In the genomic region with DNA sequence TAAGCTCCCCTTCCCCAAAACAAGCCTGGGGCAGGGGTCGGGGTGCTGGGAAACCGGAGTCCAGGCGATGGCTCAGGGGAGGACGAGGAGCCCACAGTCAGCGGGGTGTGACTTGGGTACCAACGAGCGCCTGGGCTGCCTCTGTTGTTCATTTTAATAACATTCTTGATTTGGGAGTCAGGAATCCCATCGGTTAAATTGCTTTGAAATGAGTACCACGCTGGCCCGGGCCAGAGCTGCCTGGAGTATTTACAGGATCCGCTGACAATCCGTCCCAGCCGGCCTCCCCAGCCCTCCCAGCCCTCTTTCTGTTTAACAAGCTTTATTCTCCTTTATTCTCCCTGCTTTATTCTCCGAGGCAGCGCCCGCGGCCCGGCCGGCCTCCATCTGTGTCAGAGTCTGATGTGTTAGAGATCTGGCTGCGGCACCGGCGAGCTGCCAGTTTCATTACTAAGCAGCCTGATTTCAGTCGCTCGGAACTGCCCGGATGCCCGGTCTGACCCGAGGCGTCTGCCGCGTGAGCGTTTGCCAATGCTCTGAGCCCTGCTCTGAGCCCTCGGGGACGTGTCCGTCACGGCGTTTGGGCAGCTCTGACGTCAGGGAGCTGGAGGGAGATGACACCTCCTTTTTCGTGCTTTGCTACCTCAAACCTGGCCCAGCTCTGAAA, we compare ENCODE assay signal across 10 cellular contexts. TPM values are rescaled to one million over a fixed set of nuclear protein-coding genes. Genes with fewer than 3 reads are reported as not detected.
A peak's percentile ranks its signal among the peaks of the same experiment; 100 is the strongest.
DNase-seq lines count a peak whose midpoint lies in the region; ATAC-seq and TF ChIP-seq lines count a peak whose summit lies in the region.
"Had no signal": no experiment of that assay in that cellular context is flagged by ENCODE, and none has a peak within 500 bp of the region (broad histone marks: within the 10 kb centered on the region; RNA-seq: fewer than 3 reads in every experiment).

No MANE protein-coding gene starts in this region.

- in situ Hi-C loops in SK-MEL-5 (cut with HindIII; ENCODE audit: low pct_unique_long_range_greater_than_20kb, low sequenced_read_pairs) = no loop called here
- in situ Hi-C loops in GM13977 (cut with MboI; ENCODE audit: low pct_unique_long_range_greater_than_20kb, low sequenced_read_pairs, unreplicated experiment) = no loop called here

- H3K4me3 ChIP-seq in fibroblast of the aortic adventitia (ENCODE audit: low read depth, low read length) = no peak overlapping the region
- H3K4me3 ChIP-seq: HAP-1 had no signal

- DNase-seq in DMS79 treated with DMSO at 0.1 percent for 48 hours (lab: John Stamatoyannopoulos, UW) (peak; percentile 80), SK-MEL-5 (ENCODE audit: low read depth, low spot score) (peak; percentile 68), fibroblast of the aortic adventitia (ENCODE audit: low read depth) (peak; percentile 64), renal cortical epithelial cell (ENCODE audit: low read depth) (peak; percentile 88), NCI-H187 (lab: John Stamatoyannopoulos, UW) (no peak), NCI-H2227 (lab: John Stamatoyannopoulos, UW; ENCODE audit: unreplicated experiment) (no peak), GM13977 (ENCODE audit: low spot score) (no peak)

- no peak for TF ChIP-seq CTCF in fibroblast of the aortic adventitia (IDR thresholded peaks at IDR 0.05; ENCODE audit: insufficient read depth, low read length)
- TF ChIP-seq CTCF in GM13977 (IDR thresholded peaks at IDR 0.05; ENCODE audit: extremely low read depth, insufficient read depth, missing control alignments) = no peak

- no peak for ATAC-seq in GM18511 (IDR thresholded peaks at IDR 0.05; ENCODE audit: unreplicated experiment)

RNA-seq across cellular contexts. Expression of a gene that starts 16.5 kb away (rescaled TPM):
- not detected in 2 replicates for total RNA-seq in SK-MEL-5 (2014; rRNA removed; shearing (Covaris generic))
- polyA plus RNA-seq in SK-MEL-5 (2015; cell fraction: cytosol; rRNA removed) = not detected in 2 replicates
- polyA plus RNA-seq in SK-MEL-5 (2015; cell fraction: nucleus; rRNA removed) = not detected in 2 replicates
- total RNA-seq in fibroblast of the aortic adventitia (ENCODE audit: low replicate concordance) (not detected in 2 replicates), renal cortical epithelial cell (not detected in 2 replicates)
- total RNA-seq: ureter had no signal

RNA-seq across cellular contexts. Expression of a gene that starts 26.0 kb away (rescaled TPM):
- 0.26 and 0.67 TPM in 2 replicates for total RNA-seq in SK-MEL-5 (2014; rRNA removed; shearing (Covaris generic))
- polyA plus RNA-seq in SK-MEL-5 (2015; cell fraction: cytosol; rRNA removed) = 2.7 TPM in 2 replicates
- polyA plus RNA-seq in SK-MEL-5 (2015; cell fraction: nucleus; rRNA removed) = 0.51 and 1.6 TPM in 2 replicates
- 0.27 TPM in 1 of 2 replicates, not detected in the other for total RNA-seq in fibroblast of the aortic adventitia (ENCODE audit: low replicate concordance)
- total RNA-seq in renal cortical epithelial cell = 0.52 and 7.9 TPM in 2 replicates
- total RNA-seq: ureter had no signal

Comparison
In these comparisons a context has a peak if more than half of its experiments do, and no peak if none do; other contexts are left out.
1. DNase-seq: peak in DMS79 treated with DMSO at 0.1 percent for 48 hours (single experiment), SK-MEL-5 (single experiment), fibroblast of the aortic adventitia (single experiment) and renal cortical epithelial cell (single experiment); none in NCI-H187 (0 of 2), NCI-H2227 (single experiment) and GM13977 (single experiment).